In the genomic region with DNA sequence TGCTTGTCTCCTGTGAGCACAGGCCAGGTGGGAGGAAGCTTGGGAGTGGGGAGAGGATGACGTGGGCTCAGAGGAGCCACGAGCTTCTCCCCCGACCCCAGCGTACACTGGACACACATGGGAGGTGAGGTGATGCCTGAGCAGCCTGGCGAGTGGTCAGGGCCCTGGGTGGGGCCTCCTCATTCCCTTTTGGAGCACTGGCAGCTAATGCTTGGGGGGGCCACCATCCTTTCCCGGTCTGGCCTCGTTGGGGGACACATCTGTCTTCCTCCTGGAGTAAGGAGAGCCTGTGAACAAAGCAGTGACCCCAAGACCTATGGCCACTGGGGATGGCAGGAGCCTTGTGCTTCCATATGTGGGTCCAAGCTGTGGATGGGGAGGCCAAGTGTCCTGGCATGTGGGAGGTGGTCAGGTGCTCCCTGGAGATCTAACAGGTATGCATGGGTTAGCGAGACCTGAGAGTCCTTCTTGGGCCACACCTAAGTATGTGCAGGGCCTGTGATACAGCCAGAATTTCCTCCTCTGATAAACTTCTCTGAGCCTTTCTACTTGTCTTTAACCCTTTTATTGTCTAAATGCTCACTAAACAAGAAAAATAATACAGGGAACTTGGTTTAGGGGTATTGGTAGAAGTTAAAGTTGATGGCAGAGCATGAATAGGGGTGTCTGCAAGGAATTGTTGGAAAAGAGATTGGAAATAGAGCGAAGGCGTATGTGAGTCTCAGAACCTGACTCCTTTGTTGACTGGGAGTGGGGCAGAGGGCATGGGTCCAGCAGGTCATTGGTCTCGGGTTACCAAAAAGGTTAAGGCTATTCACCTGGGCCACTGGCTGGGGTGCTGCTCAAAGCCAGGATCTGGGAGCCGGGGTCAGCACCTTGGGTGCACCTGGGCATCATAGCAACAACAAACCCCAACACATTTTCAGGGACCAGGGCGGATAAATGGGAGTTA, we compare ENCODE assay signal across 1 cellular context.
TF ChIP-seq lines count a peak whose summit lies in the region.

No MANE protein-coding gene starts in this region.

TF ChIP-seq in GM12878, 131 proteins besides CTCF, POLR2A, EP300 and RAD21:
- peak in 1 of 2 experiments; percentile 12; a peak in 1 of 4 replicates for TF ChIP-seq BHLHE40 (IDR thresholded peaks at IDR 0.05; ENCODE audit: borderline replicate concordance in 1 of 2, low read depth in 2 of 2, low read length in 1 of 2)
- TF ChIP-seq, protein P1, sequence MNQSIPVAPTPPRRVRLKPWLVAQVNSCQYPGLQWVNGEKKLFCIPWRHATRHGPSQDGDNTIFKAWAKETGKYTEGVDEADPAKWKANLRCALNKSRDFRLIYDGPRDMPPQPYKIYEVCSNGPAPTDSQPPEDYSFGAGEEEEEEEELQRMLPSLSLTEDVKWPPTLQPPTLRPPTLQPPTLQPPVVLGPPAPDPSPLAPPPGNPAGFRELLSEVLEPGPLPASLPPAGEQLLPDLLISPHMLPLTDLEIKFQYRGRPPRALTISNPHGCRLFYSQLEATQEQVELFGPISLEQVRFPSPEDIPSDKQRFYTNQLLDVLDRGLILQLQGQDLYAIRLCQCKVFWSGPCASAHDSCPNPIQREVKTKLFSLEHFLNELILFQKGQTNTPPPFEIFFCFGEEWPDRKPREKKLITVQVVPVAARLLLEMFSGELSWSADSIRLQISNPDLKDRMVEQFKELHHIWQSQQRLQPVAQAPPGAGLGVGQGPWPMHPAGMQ (IDR thresholded peaks at IDR 0.05; ENCODE audit: borderline replicate concordance): no peak
TF ChIP-seq in GM12878: peak in this region for 1.
